ENCODE assay signal across 33 cellular contexts in the genomic region with DNA sequence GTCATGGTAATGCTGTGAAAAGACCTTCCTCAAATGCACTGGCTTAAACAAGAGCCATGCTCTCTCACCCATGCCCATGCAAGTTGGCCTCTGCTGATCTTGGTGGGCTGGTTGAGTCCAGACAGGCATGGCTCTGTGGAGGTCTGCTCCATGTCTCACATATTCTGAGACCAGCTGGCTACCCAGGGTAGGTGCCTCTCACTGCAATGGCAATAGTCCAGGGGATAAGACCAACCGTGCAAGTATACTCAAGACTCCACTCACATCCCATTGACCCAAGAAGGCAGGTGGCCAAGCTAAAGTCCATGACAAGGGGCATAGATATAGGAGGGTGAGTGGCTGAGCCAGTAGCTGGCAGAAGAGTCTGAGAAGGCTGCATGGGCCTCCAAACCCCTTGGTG. TPM values are rescaled to one million over a fixed set of nuclear protein-coding genes. Genes with fewer than 3 reads are reported as not detected.
"Had no signal": no experiment of that assay in that cellular context is flagged by ENCODE, and none has a peak within 500 bp of the region (broad histone marks: within the 10 kb centered on the region; RNA-seq: fewer than 3 reads in every experiment).

No MANE protein-coding gene starts in this region.

- ATAC-seq: activated CD8-positive, alpha-beta T cell treated with anti-CD3 and anti-CD28 coated beads for 36 hours; activated naive CD8-positive, alpha-beta T cell treated with anti-CD3 and anti-CD28 coated beads, Interleukin-2, amount 50 U/mL, for 24 hours had no signal

- H3K4me1 Mint-ChIP-seq: activated B cell treated with CpG ODN at 0.5 μM for 24 hours; activated CD4-positive, alpha-beta T cell treated with anti-CD3 and anti-CD28 coated beads, Interleukin-2, amount 10 ng/mL, durations not matched to agents 24 days and 14 days; activated naive CD4-positive, alpha-beta T cell treated with anti-CD3 and anti-CD28 coated beads, Interleukin-2, amount 10 ng/mL, durations not matched to agents 7 days and 5 days; activated naive CD4-positive, alpha-beta T cell treated with anti-CD3 and anti-CD28 coated beads, Interleukin-2, amount 50 U/mL, for 24 hours; activated naive CD8-positive, alpha-beta T cell treated with anti-CD3 and anti-CD28 coated beads, Interleukin-2, amount 10 ng/mL, durations not matched to agents 7 days and 5 days; activated naive CD8-positive, alpha-beta T cell treated with anti-CD3 and anti-CD28 coated beads, Interleukin-2, amount 50 U/mL, for 24 hours; brain; central memory CD8-positive, alpha-beta T cell had no signal

- H3K36me3 Mint-ChIP-seq: activated naive CD4-positive, alpha-beta T cell treated with anti-CD3 and anti-CD28 coated beads, Interleukin-2, amount 10 ng/mL, durations not matched to agents 7 days and 5 days; activated naive CD8-positive, alpha-beta T cell treated with anti-CD3 and anti-CD28 coated beads, Interleukin-2, amount 10 ng/mL, durations not matched to agents 7 days and 5 days; brain had no signal

- H3K4me3 Mint-ChIP-seq: activated B cell treated with CpG ODN at 0.5 μM for 24 hours; activated CD4-positive, alpha-beta memory T cell treated with anti-CD3 and anti-CD28 coated beads for 36 hours; activated CD4-positive, alpha-beta T cell treated with anti-CD3 and anti-CD28 coated beads, Interleukin-2, amount 10 ng/mL, durations not matched to agents 24 days and 14 days; activated CD8-positive, alpha-beta T cell treated with anti-CD3 and anti-CD28 coated beads for 36 hours; activated naive CD4-positive, alpha-beta T cell treated with anti-CD3 and anti-CD28 coated beads, Interleukin-2, amount 10 ng/mL, durations not matched to agents 7 days and 5 days; activated naive CD4-positive, alpha-beta T cell treated with anti-CD3 and anti-CD28 coated beads, Interleukin-2, amount 50 U/mL, for 24 hours; activated naive CD8-positive, alpha-beta T cell; activated naive CD8-positive, alpha-beta T cell treated with anti-CD3 and anti-CD28 coated beads, Interleukin-2, amount 10 ng/mL, durations not matched to agents 7 days and 5 days; activated naive CD8-positive, alpha-beta T cell treated with anti-CD3 and anti-CD28 coated beads, Interleukin-2, amount 50 U/mL, for 24 hours; brain; central memory CD8-positive, alpha-beta T cell; T-helper 1 cell treated with Interleukin-12 subunit alpha and Interleukin-12 subunit beta and Interleukin-4 antibody, amounts not matched to agents 30 μg/mL and 1 μg/mL, for 36 hours; T-helper 2 cell treated with Interferon-gamma antibody and Interleukin-4, amounts not matched to agents 5 μg/mL and 100 μg/mL, for 36 hours had no signal

- DNase-seq: activated B cell treated with CpG ODN at 0.5 μM for 24 hours; activated CD4-positive, alpha-beta memory T cell treated with anti-CD3 and anti-CD28 coated beads for 36 hours; activated CD4-positive, alpha-beta T cell treated with anti-CD3 and anti-CD28 coated beads for 4 hours; activated CD4-positive, alpha-beta T cell treated with anti-CD3 and anti-CD28 coated beads, Interleukin-2, amount 10 ng/mL, durations not matched to agents 24 days and 14 days; activated CD4-positive, alpha-beta T cell treated with anti-CD3 and anti-CD28 coated beads, Interleukin-2, amount 50 U/mL, for 1 hour; activated CD4-positive, alpha-beta T cell treated with anti-CD3 and anti-CD28 coated beads, Interleukin-2, amount 50 U/mL, for 4 hours; activated CD4-positive, CD25-positive, alpha-beta regulatory T cell treated with anti-CD3 and anti-CD28 coated beads, Interleukin-2, amount 50 U/mL, for 72 hours; activated CD8-positive, alpha-beta memory T cell treated with anti-CD3 and anti-CD28 coated beads, Interleukin-2, amount 50 U/mL, for 4 hours; activated CD8-positive, alpha-beta T cell treated with anti-CD3 and anti-CD28 coated beads for 36 hours; activated effector memory CD4-positive, alpha-beta T cell treated with Interleukin-2 at 50 U/mL for 16 hours; activated gamma-delta T cell; activated naive CD4-positive, alpha-beta T cell treated with anti-CD3 and anti-CD28 coated beads, Interleukin-2, amount 10 ng/mL, durations not matched to agents 7 days and 5 days; activated naive CD4-positive, alpha-beta T cell treated with Interleukin-2 at 50 U/mL for 16 hours; activated naive CD8-positive, alpha-beta T cell treated with anti-CD3 and anti-CD28 coated beads, Interleukin-2, amount 10 ng/mL, durations not matched to agents 7 days and 5 days; activated naive CD8-positive, alpha-beta T cell treated with anti-CD3 and anti-CD28 coated beads, Interleukin-2, amount 50 U/mL, for 24 hours; activated T-cell treated with anti-CD3 and anti-CD28 coated beads for 4 hours; activated T-cell treated with anti-CD3 and anti-CD28 coated beads, Interleukin-2, amount 50 U/mL, for 1 hour; activated T-cell treated with anti-CD3 and anti-CD28 coated beads, Interleukin-2, amount 50 U/mL, for 48 hours; amygdala; anterior cingulate cortex; caudate nucleus; cerebellar nuclear complex; T-helper 1 cell; T-helper 2 cell; T-helper 9 cell had no signal

- H3K27ac Mint-ChIP-seq: activated B cell treated with CpG ODN at 0.5 μM for 24 hours; activated CD4-positive, alpha-beta memory T cell treated with anti-CD3 and anti-CD28 coated beads for 36 hours; activated CD4-positive, alpha-beta T cell treated with anti-CD3 and anti-CD28 coated beads, Interleukin-2, amount 10 ng/mL, durations not matched to agents 24 days and 14 days; activated CD8-positive, alpha-beta T cell treated with anti-CD3 and anti-CD28 coated beads for 36 hours; activated naive CD4-positive, alpha-beta T cell treated with anti-CD3 and anti-CD28 coated beads, Interleukin-2, amount 10 ng/mL, durations not matched to agents 7 days and 5 days; activated naive CD4-positive, alpha-beta T cell treated with anti-CD3 and anti-CD28 coated beads, Interleukin-2, amount 50 U/mL, for 24 hours; activated naive CD8-positive, alpha-beta T cell; activated naive CD8-positive, alpha-beta T cell treated with anti-CD3 and anti-CD28 coated beads, Interleukin-2, amount 10 ng/mL, durations not matched to agents 7 days and 5 days; activated naive CD8-positive, alpha-beta T cell treated with anti-CD3 and anti-CD28 coated beads, Interleukin-2, amount 50 U/mL, for 24 hours; activated T-helper 2 cell treated with anti-CD3 and anti-CD28 coated beads, Interferon-gamma antibody, Interleukin-2, Interleukin-4, amounts not matched to agents 10 μg/mL and 5 μg/mL and 100 μg/mL, durations not matched to agents 14 hours and 24 hours and 36 hours; brain; T-helper 1 cell treated with Interleukin-12 subunit alpha and Interleukin-12 subunit beta and Interleukin-4 antibody, amounts not matched to agents 30 μg/mL and 1 μg/mL, for 36 hours; T-helper 2 cell treated with Interferon-gamma antibody and Interleukin-4, amounts not matched to agents 5 μg/mL and 100 μg/mL, for 36 hours had no signal

RNA-seq across cellular contexts. Expression of a gene that starts 14.2 kb away (rescaled TPM):
- total RNA-seq: activated B cell treated with CpG ODN at 0.5 μM for 24 hours; activated CD4-positive, alpha-beta memory T cell treated with anti-CD3 and anti-CD28 coated beads for 36 hours; activated CD4-positive, alpha-beta T cell treated with anti-CD3 and anti-CD28 coated beads, Interleukin-2, amount 10 ng/mL, durations not matched to agents 24 days and 14 days; activated CD8-positive, alpha-beta memory T cell treated with anti-CD3 and anti-CD28 coated beads for 36 hours; activated CD8-positive, alpha-beta T cell treated with anti-CD3 and anti-CD28 coated beads for 36 hours; activated naive CD8-positive, alpha-beta T cell treated with anti-CD3 and anti-CD28 coated beads, Interleukin-2, amount 10 ng/mL, durations not matched to agents 7 days and 5 days; activated T-helper 2 cell treated with anti-CD3 and anti-CD28 coated beads, Interferon-gamma antibody, Interleukin-2, Interleukin-4, amounts not matched to agents 10 μg/mL and 5 μg/mL and 100 μg/mL, durations not matched to agents 14 hours and 24 hours and 36 hours had no signal
